ENCODE assay signal across 14 cellular contexts in the genomic region with DNA sequence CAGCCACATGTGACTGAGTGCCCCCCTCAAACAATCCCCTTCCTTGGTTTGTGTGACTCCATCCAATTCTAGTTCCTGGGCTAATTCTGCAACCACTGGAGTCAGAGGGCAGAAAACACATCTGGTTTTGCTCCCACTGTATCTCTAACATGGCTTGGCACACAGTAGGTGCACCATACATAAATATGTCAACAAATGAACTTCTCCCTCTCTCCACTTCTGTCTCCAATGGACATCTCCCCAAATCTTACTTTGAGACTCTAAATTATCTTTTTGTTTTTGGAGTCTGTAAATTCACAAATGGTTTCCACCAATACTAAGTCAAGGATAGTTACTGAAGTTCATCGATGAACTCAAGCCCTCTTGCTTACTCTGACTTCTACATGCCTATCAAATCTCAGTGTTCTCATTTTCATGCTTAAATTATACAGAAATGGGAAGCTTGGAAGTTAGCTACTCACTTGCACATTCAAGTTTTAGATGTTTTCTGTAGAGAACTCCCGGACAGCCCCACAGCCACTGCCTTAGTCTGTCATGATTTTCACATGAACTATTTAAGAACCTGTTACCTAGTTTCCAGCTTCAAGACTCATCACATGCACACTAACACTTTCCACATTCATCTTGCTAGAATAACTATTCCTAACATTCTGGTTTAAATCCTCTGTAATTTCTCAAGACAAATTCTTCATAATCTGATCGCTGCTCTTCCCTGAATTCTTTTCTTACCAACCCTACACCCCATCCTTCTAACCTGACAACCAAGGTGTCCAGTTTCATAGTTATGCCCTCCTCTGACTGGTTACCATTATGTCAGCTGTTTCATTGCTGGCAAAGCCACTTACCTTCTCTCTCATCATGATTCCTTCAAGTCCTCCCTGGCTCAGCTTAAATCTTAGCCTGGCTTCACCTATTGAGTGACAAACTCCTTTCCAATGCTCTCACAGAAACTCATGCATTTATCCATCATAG. TPM values are rescaled to one million over a fixed set of nuclear protein-coding genes. Genes with fewer than 3 reads are reported as not detected.
DNase-seq lines count a peak whose midpoint lies in the region; ATAC-seq and TF ChIP-seq lines count a peak whose summit lies in the region.
"Had no signal": no experiment of that assay in that cellular context is flagged by ENCODE, and none has a peak within 500 bp of the region (broad histone marks: within the 10 kb centered on the region; RNA-seq: fewer than 3 reads in every experiment).

No MANE protein-coding gene starts in this region.

- peaks cover 8% of the 10 kb centered on the region for H3K79me1 ChIP-seq in mesenchymal stem cell (replicated peaks; ENCODE audit: low read length, poor library complexity, severe bottlenecking)

- H3K4me1 Mint-ChIP-seq in activated B cell treated with CpG ODN at 0.5 μM for 24 hours = peaks cover 34% of the 10 kb centered on the region

- no peak overlapping the region for H3K4me3 ChIP-seq in HEK293 (ENCODE audit: low read depth, low read length)
- no peak overlapping the region for H3K4me3 ChIP-seq in mesenchymal stem cell (ENCODE audit: insufficient read depth in 1 of 2, low read depth in 1 of 2, low read length in 2 of 2)
- no peak overlapping the region for H3K4me3 ChIP-seq in WERI-Rb-1 (ENCODE audit: low read depth, low read length)
- H3K4me3 ChIP-seq: prostate gland had no signal

- H3K36me3 Mint-ChIP-seq in activated B cell treated with CpG ODN at 0.5 μM for 24 hours (ENCODE audit: low read depth) = peaks cover 85% of the 10 kb centered on the region

- no peak for TF ChIP-seq CTCF in HEK293 (tag by site-specific recombination; IDR thresholded peaks at IDR 0.05)
- no peak for TF ChIP-seq CTCF in activated B cell treated with CpG ODN at 0.5 μM for 24 hours (IDR thresholded peaks at IDR 0.05)
- no peak for TF ChIP-seq CTCF in WERI-Rb-1 (IDR thresholded peaks at IDR 0.05; ENCODE audit: low read depth, low read length)

- H3K4me2 ChIP-seq in mesenchymal stem cell (ENCODE audit: low read length, poor library complexity, severe bottlenecking) = no peak overlapping the region

- H2BK12ac ChIP-seq in mesenchymal stem cell (ENCODE audit: low read length in 2 of 2) = no peak overlapping the region

- WGBS in mesenchymal stem cell = 97% methylated on average over 3 of the region's 3 CpGs

- H3K27ac ChIP-seq in HEK293 (ENCODE audit: extremely low read depth, low read depth, low read length) (no peak overlapping the region), mesenchymal stem cell (ENCODE audit: low read length, poor library complexity, severe bottlenecking) (no peak overlapping the region), WERI-Rb-1 (no peak overlapping the region)
- H3K27ac ChIP-seq: HL-60, prostate gland had no signal

- no peak overlapping the region for H2BK120ac ChIP-seq in mesenchymal stem cell (ENCODE audit: low read depth, low read length)

- H3K36me3 ChIP-seq in HEK293 (ENCODE audit: control insufficient read depth in 2 of 2, insufficient read depth in 1 of 2, low read length in 2 of 2) (peaks cover 81 to 88% of the 10 kb centered on the region in 2 experiments), mesenchymal stem cell (ENCODE audit: control insufficient read depth in 1 of 2, insufficient read depth in 2 of 2, low read depth in 1 of 2, low read length in 2 of 2) (peaks cover 39 to 87% of the 10 kb centered on the region in 2 experiments), WERI-Rb-1 (peaks cover 88% of the 10 kb centered on the region)

- CTCF ChIA-PET in HEK293 (lab: Yijun Ruan, JAX) = interaction anchor here (0.6 to 1.2 kb wide), 2 partner anchors 53 to 369 kb away, joined by 3 to 5 read pairs; no protein-coding TSS in a partner anchor
- CTCF ChIA-PET in activated B cell treated with CpG ODN at 0.5 μM for 24 hours (lab: Charles Lee) = no interaction called here

- H3K18ac ChIP-seq in mesenchymal stem cell (ENCODE audit: low read depth in 1 of 2, low read length in 2 of 2) = no peak overlapping the region

- no peak overlapping the region for H3K4me3 Mint-ChIP-seq in activated B cell treated with CpG ODN at 0.5 μM for 24 hours

- H2AFZ ChIP-seq in mesenchymal stem cell (ENCODE audit: low read depth, low read length) = no peak overlapping the region

- H3K4me1 ChIP-seq in HEK293 (ENCODE audit: control insufficient read depth, insufficient read depth, low read length) = no peaks in the 10 kb centered on the region
- peaks cover 3% of the 10 kb centered on the region for H3K4me1 ChIP-seq in mesenchymal stem cell (ENCODE audit: control insufficient read depth, insufficient read depth, low read depth, low read length)
- H3K4me1 ChIP-seq: prostate gland had no signal

- no peak overlapping the region for H2BK5ac ChIP-seq in mesenchymal stem cell (ENCODE audit: low read depth, low read length, poor library complexity, severe bottlenecking)

- H3K27ac Mint-ChIP-seq in activated B cell treated with CpG ODN at 0.5 μM for 24 hours = peak overlapping the region; percentile 0

- DNase-seq in DMS 273 (lab: John Stamatoyannopoulos, UW; ENCODE audit: unreplicated experiment) = peak; percentile 56
- no peak for DNase-seq in DMS 273 treated with DMSO at 0.1 percent for 48 hours (lab: John Stamatoyannopoulos, UW)
- no peak for DNase-seq in activated B cell treated with CpG ODN at 0.5 μM for 24 hours
- DNase-seq in mesenchymal stem cell = no peak
- no peak for DNase-seq in WERI-Rb-1
- no peak for DNase-seq in left lobe of liver (ENCODE audit: low spot score)
- no peak for DNase-seq in DMS79 treated with DMSO at 0.1 percent for 48 hours (lab: John Stamatoyannopoulos, UW)
- DNase-seq: 8988T; hippocampal formation; mammary epithelial cell; stimulated activated CD4-positive, alpha-beta T cell treated with anti-CD3 and anti-CD28 coated beads, Interleukin-4, amount 100 ng/mL, for 24 hours had no signal

- intact Hi-C loops in activated B cell treated with CpG ODN at 0.5 μM for 24 hours (cut with micrococcal nuclease) = no loop called here

- H3K27me3 ChIP-seq in mesenchymal stem cell (ENCODE audit: control insufficient read depth in 1 of 2, insufficient read depth in 1 of 2, low read length in 2 of 2) (no peaks in the 10 kb centered on the region), WERI-Rb-1 (ENCODE audit: insufficient read depth, low read depth, severe bottlenecking) (no peaks in the 10 kb centered on the region)

- H4K8ac ChIP-seq in mesenchymal stem cell (ENCODE audit: low read length) = no peak overlapping the region

- H3K9me3 ChIP-seq in HEK293 (ENCODE audit: control insufficient read depth, insufficient read depth, low read depth, low read length) (no peaks in the 10 kb centered on the region), mesenchymal stem cell (ENCODE audit: control insufficient read depth, low read length) (no peaks in the 10 kb centered on the region), WERI-Rb-1 (ENCODE audit: severe bottlenecking) (no peaks in the 10 kb centered on the region)
- H3K9me3 ChIP-seq: prostate gland had no signal

- ATAC-seq in activated B cell treated with CpG ODN at 0.5 μM for 24 hours (ENCODE audit: low read depth) (no peak), left lobe of liver (no peak)

- H4K91ac ChIP-seq in mesenchymal stem cell (ENCODE audit: low read length) = no peak overlapping the region

- H3K23ac ChIP-seq in mesenchymal stem cell (ENCODE audit: low read length in 2 of 2) = no peak overlapping the region

- H2BK15ac ChIP-seq in mesenchymal stem cell (ENCODE audit: low read depth, poor library complexity, severe bottlenecking) = no peak overlapping the region

- H3K27me3 Mint-ChIP-seq in activated B cell treated with CpG ODN at 0.5 μM for 24 hours = no peaks in the 10 kb centered on the region

- H3K9me3 Mint-ChIP-seq in activated B cell treated with CpG ODN at 0.5 μM for 24 hours = no peaks in the 10 kb centered on the region

- H3K14ac ChIP-seq in mesenchymal stem cell (ENCODE audit: low read length in 2 of 2) = no peak overlapping the region

- no peak overlapping the region for H2AK5ac ChIP-seq in mesenchymal stem cell (ENCODE audit: low read length, severe bottlenecking)

- H3K9ac ChIP-seq in mesenchymal stem cell (ENCODE audit: low read length) = peak overlapping the region; percentile 40

- no peak overlapping the region for H3K4ac ChIP-seq in mesenchymal stem cell (ENCODE audit: low read depth in 1 of 2, low read length in 2 of 2)

- POLR2A ChIA-PET in HEK293 (lab: Yijun Ruan, JAX) = interaction anchor here (1.5 kb wide), 1 partner anchor 25 kb away, joined by 3 read pairs; no protein-coding TSS in a partner anchor
- POLR2A ChIA-PET in activated B cell treated with CpG ODN at 0.5 μM for 24 hours (lab: Charles Lee) = interaction anchor here (1.4 kb wide), 1 partner anchor 31 kb away, joined by 3 read pairs; the partner anchor contains the start of gene PRKAA1

TF ChIP-seq in HEK293, 187 proteins besides CTCF, POLR2A, EP300 and RAD21:
- TF ChIP-seq WT1 (tag by site-specific recombination; IDR thresholded peaks at IDR 0.05) = no peak
- TF ChIP-seq ZNF10 (tag by site-specific recombination; IDR thresholded peaks at IDR 0.05) = 0 out of 2 replicates have a peak, but pooled peaks have one; percentile 22
- 0 out of 2 replicates have a peak, but pooled peaks have one; percentile 46 for TF ChIP-seq ZNF341 (tag by site-specific recombination; IDR thresholded peaks at IDR 0.05; ENCODE audit: low read depth)
TF ChIP-seq in HEK293: peak in this region for 2.

RNA-seq across cellular contexts. Expression of gene RPL37, which starts 6.0 kb away (rescaled TPM):
- total RNA-seq in activated B cell treated with CpG ODN at 0.5 μM for 24 hours (2,223 and 2,547 TPM in 2 replicates), left lobe of liver (375 TPM)
- polyA plus RNA-seq in mesenchymal stem cell (2013, experiment 1 of 2) = 5,031 TPM
- polyA plus RNA-seq in mesenchymal stem cell (2013, experiment 2 of 2) = 4,706 TPM

RNA-seq across cellular contexts. Expression of gene CARD6, which starts 12.2 kb away (rescaled TPM):
- total RNA-seq in activated B cell treated with CpG ODN at 0.5 μM for 24 hours (3.7 and 4.3 TPM in 2 replicates), left lobe of liver (2.4 TPM)
- polyA plus RNA-seq in mesenchymal stem cell (2013, experiment 1 of 2) = 3.8 TPM
- polyA plus RNA-seq in mesenchymal stem cell (2013, experiment 2 of 2) = 3.9 TPM

RNA-seq across cellular contexts. Expression of gene PRKAA1, which starts 30.8 kb away (rescaled TPM):
- total RNA-seq in activated B cell treated with CpG ODN at 0.5 μM for 24 hours (61.9 and 69.4 TPM in 2 replicates), left lobe of liver (38.9 TPM)
- 64.0 TPM for polyA plus RNA-seq in mesenchymal stem cell (2013, experiment 1 of 2)
- polyA plus RNA-seq in mesenchymal stem cell (2013, experiment 2 of 2) = 64.5 TPM
